10 cellular contexts compared by ENCODE assay signal in the genomic region with DNA sequence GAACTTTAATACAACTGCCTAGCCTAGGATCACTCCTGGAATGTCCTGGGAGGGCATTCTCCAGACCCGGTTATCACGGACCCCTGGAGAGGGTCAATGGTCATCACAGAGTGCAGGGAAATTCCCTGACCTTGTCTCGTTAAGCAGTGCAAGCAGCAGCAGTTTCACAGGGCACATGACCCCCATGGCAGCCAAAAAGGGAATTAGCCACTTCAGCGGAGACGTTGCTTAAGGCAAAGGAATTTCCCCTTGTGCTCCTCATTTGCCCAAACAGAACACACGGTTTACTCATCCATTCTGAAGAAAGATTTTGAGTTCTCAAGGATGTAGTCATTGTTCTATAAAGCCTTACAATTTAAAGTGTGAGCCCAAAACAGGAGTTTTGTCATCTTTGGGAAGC.
DNase-seq lines count a peak whose midpoint lies in the region; ATAC-seq and TF ChIP-seq lines count a peak whose summit lies in the region.
"Had no signal": no experiment of that assay in that cellular context is flagged by ENCODE, and none has a peak within 500 bp of the region (broad histone marks: within the 10 kb centered on the region; RNA-seq: fewer than 3 reads in every experiment).

No MANE protein-coding gene starts in this region.

- peak overlapping the region; percentile 92 for H3K27ac ChIP-seq in RWPE1

- no peaks in the 10 kb centered on the region for H3K9me3 Mint-ChIP-seq in activated naive CD8-positive, alpha-beta T cell treated with anti-CD3 and anti-CD28 coated beads, Interleukin-2, amount 50 U/mL, for 24 hours

- ATAC-seq in activated naive CD8-positive, alpha-beta T cell treated with anti-CD3 and anti-CD28 coated beads, Interleukin-2, amount 50 U/mL, for 24 hours, result no peak

- peaks cover 1% of the 10 kb centered on the region for H3K27me3 Mint-ChIP-seq in activated naive CD8-positive, alpha-beta T cell treated with anti-CD3 and anti-CD28 coated beads, Interleukin-2, amount 50 U/mL, for 24 hours

- DNase-seq in Caki2 (ENCODE audit: low read depth) (peak; percentile 71), RWPE1 (ENCODE audit: low spot score) (peak; percentile 73), foreskin melanocyte (peak; percentile 59), pons (ENCODE audit: low spot score) (peak; percentile 66), NAMALWA (ENCODE audit: low spot score) (no peak), SK-N-DZ (ENCODE audit: low spot score) (no peak), DMS53 treated with DMSO at 0.1 percent for 48 hours (lab: John Stamatoyannopoulos, UW; ENCODE audit: unreplicated experiment) (no peak)
- no peak for DNase-seq in activated naive CD8-positive, alpha-beta T cell treated with anti-CD3 and anti-CD28 coated beads, Interleukin-2, amount 50 U/mL, for 24 hours
- DNase-seq: DND-41, NCI-H446 had no signal

- no peak for TF ChIP-seq CTCF in RWPE1 (conservative IDR thresholded peaks at IDR 0.05; ENCODE audit: low read depth)

- POLR2A ChIA-PET in RWPE1 (lab: Yijun Ruan, JAX; ENCODE audit: low non-redundant PET), result no interaction called here

- CTCF ChIA-PET in RWPE1 (lab: Yijun Ruan, JAX), result interaction anchor here (0.6 to 1.0 kb wide), 4 partner anchors 12 to 1021 kb away, joined by 3 to 5 read pairs (median 3); no protein-coding TSS in a partner anchor

- no peaks in the 10 kb centered on the region for H3K4me1 Mint-ChIP-seq in activated naive CD8-positive, alpha-beta T cell treated with anti-CD3 and anti-CD28 coated beads, Interleukin-2, amount 50 U/mL, for 24 hours

- no peak overlapping the region for H3K4me3 Mint-ChIP-seq in activated naive CD8-positive, alpha-beta T cell treated with anti-CD3 and anti-CD28 coated beads, Interleukin-2, amount 50 U/mL, for 24 hours

- no peak overlapping the region for H3K27ac Mint-ChIP-seq in activated naive CD8-positive, alpha-beta T cell treated with anti-CD3 and anti-CD28 coated beads, Interleukin-2, amount 50 U/mL, for 24 hours

- no peaks in the 10 kb centered on the region for H3K36me3 Mint-ChIP-seq in activated naive CD8-positive, alpha-beta T cell treated with anti-CD3 and anti-CD28 coated beads, Interleukin-2, amount 50 U/mL, for 24 hours (ENCODE audit: low read depth)

- in situ Hi-C loops in Caki2 (cut with HindIII; ENCODE audit: low pct_unique_long_range_greater_than_20kb, low sequenced_read_pairs), result no loop called here

Comparison
In these comparisons a context has a peak if more than half of its experiments do, and no peak if none do; other contexts are left out.
1. DNase-seq: peak in Caki2 (single experiment), RWPE1 (single experiment), foreskin melanocyte (single experiment) and pons (single experiment); none in NAMALWA (single experiment), SK-N-DZ (single experiment), activated naive CD8-positive, alpha-beta T cell treated with anti-CD3 and anti-CD28 coated beads, Interleukin-2, amount 50 U/mL, for 24 hours (single experiment) and DMS53 treated with DMSO at 0.1 percent for 48 hours (single experiment).